ENCODE assay signal across 8 cellular contexts in genomic region chr11:93543292-93543977, GRCh38. TPM values are rescaled to one million over a fixed set of nuclear protein-coding genes. Genes with fewer than 3 reads are reported as not detected.
A peak's percentile ranks its signal among the peaks of the same experiment; 100 is the strongest.
DNase-seq lines count a peak whose midpoint lies in the region; ATAC-seq, FAIRE-seq and TF ChIP-seq lines count a peak whose summit lies in the region.

TSS of gene SMCO4 (minus strand) at chr11:93543391. CDS start at chr11:93479189, 64,202 bp downstream.

- intact Hi-C loops in kidney (cut with DNase I): no loop called here

- no peaks in the 10 kb centered on the region for H3K9me3 ChIP-seq in kidney (ENCODE audit: control insufficient read depth in 1 of 2, low read length in 2 of 2)

- peaks cover 51% of the 10 kb centered on the region for H3K27me3 Mint-ChIP-seq in central memory CD8-positive, alpha-beta T cell

- peak within 1 kb of the TSS; percentile 44 to 81 for H3K9ac ChIP-seq in kidney (ENCODE audit: low read length in 2 of 2)

- TF ChIP-seq CTCF in kidney (IDR thresholded peaks at IDR 0.05; ENCODE audit: borderline replicate concordance, extremely low read depth, insufficient read depth): peak; percentile 81

- peak within 1 kb of the TSS; percentile 75 to 81 for H3K27ac ChIP-seq in kidney (ENCODE audit: low read depth in 2 of 2, low read length in 2 of 2)

- H3K4me1 ChIP-seq in kidney (ENCODE audit: control insufficient read depth in 1 of 2, insufficient read depth in 1 of 2, low read depth in 1 of 2, low read length in 2 of 2): peaks cover 6% of the 10 kb centered on the region in 2 donors

- H3K4me3 ChIP-seq in kidney (ENCODE audit: low read length in 2 of 2): peak within 1 kb of the TSS; percentile 78 to 94

- H3K27ac Mint-ChIP-seq in central memory CD8-positive, alpha-beta T cell (ENCODE audit: low read depth): peak within 1 kb of the TSS; percentile 71

- H3K9me3 Mint-ChIP-seq in central memory CD8-positive, alpha-beta T cell: no peaks in the 10 kb centered on the region

- DNase-seq in AG20443 (ENCODE audit: low spot score) (peak; percentile 96), NCI-H345 (lab: John Stamatoyannopoulos, UW) (peak; percentile 87), kidney (peak; percentile 95)
- peak; percentile 10 for DNase-seq in activated CD4-positive, CD25-positive, alpha-beta regulatory T cell treated with anti-CD3 and anti-CD28 coated beads, Interleukin-2, amount 50 U/mL, for 16 hours (ENCODE audit: low read depth, low spot score)
- peak in 1 of 2 donors; percentile 23 for DNase-seq in central memory CD8-positive, alpha-beta T cell (ENCODE audit: low spot score in 2 of 2)
- DNase-seq in stimulated activated CD4-positive, alpha-beta T cell treated with anti-CD3 and anti-CD28 coated beads, Interleukin-15, amount 100 ng/mL, for 24 hours: peak; percentile 85

- ATAC-seq in GM19043 (IDR thresholded peaks at IDR 0.05; ENCODE audit: low read depth, unreplicated experiment) (peak; percentile 87), HG03342 (IDR thresholded peaks at IDR 0.05; ENCODE audit: unreplicated experiment) (peak; percentile 76)
- ATAC-seq in central memory CD8-positive, alpha-beta T cell (replicated peaks; ENCODE audit: extremely low read depth, poor library complexity, severe bottlenecking): peak; percentile 64

- no peaks in the 10 kb centered on the region for H3K36me3 ChIP-seq in kidney (ENCODE audit: control insufficient read depth in 1 of 2, insufficient read depth in 2 of 2, low read length in 2 of 2)

- peaks cover 5% of the 10 kb centered on the region for H3K36me3 Mint-ChIP-seq in central memory CD8-positive, alpha-beta T cell (ENCODE audit: insufficient read depth)

- H3K4me3 Mint-ChIP-seq in central memory CD8-positive, alpha-beta T cell: peak within 1 kb of the TSS; percentile 89

- FAIRE-seq in kidney (lab: Jason Lieb, UNC): no peak

- H3K4me1 Mint-ChIP-seq in central memory CD8-positive, alpha-beta T cell: peaks cover 14% of the 10 kb centered on the region

RNA-seq across cellular contexts. Expression of gene SMCO4, which starts in this region (rescaled TPM):
- 33.0 TPM for total RNA-seq in kidney
- 102 TPM for polyA plus RNA-seq in kidney (ENCODE audit: insufficient read depth, low read depth, low replicate concordance)
